24 cellular contexts compared by ENCODE assay signal in genomic region chr6:134628154-134628553, GRCh38.
A peak's percentile ranks its signal among the peaks of the same experiment; 100 is the strongest.
DNase-seq lines count a peak whose midpoint lies in the region; ATAC-seq, FAIRE-seq and TF ChIP-seq lines count a peak whose summit lies in the region.
"Had no signal": no experiment of that assay in that cellular context is flagged by ENCODE, and none has a peak within 500 bp of the region (broad histone marks: within the 10 kb centered on the region; RNA-seq: fewer than 3 reads in every experiment).

No MANE protein-coding gene starts in this region.

- POLR2A ChIA-PET in HCT116 (lab: Charles Lee) (no interaction called here), HEK293 (lab: Yijun Ruan, JAX) (no interaction called here)
- POLR2A ChIA-PET in naive thymus-derived CD8-positive, alpha-beta T cell (lab: Charles Lee): no interaction called here

- no peaks in the 10 kb centered on the region for H3K36me3 Mint-ChIP-seq in naive thymus-derived CD8-positive, alpha-beta T cell
- H3K36me3 Mint-ChIP-seq: CD4-positive, alpha-beta memory T cell had no signal

- no peak overlapping the region for H3K4me2 ChIP-seq in HCT116 (ENCODE audit: low read length)

- 13 to 23% methylated on average over 2 of the region's 2 CpGs for whole genome bisulfite sequencing in pancreas, 2 donors

- no peak overlapping the region for H3K4me3 Mint-ChIP-seq in naive thymus-derived CD8-positive, alpha-beta T cell
- H3K4me3 Mint-ChIP-seq: CD4-positive, alpha-beta memory T cell had no signal

- H3K9me3 Mint-ChIP-seq in naive thymus-derived CD8-positive, alpha-beta T cell: no peaks in the 10 kb centered on the region
- H3K9me3 Mint-ChIP-seq: CD4-positive, alpha-beta memory T cell had no signal

- no peak for ATAC-seq in HCT116
- peak; percentile 30 to 55 (median 48) for ATAC-seq in pancreas
- ATAC-seq in GM21447 (IDR thresholded peaks at IDR 0.05; ENCODE audit: unreplicated experiment): no peak
- ATAC-seq in naive thymus-derived CD8-positive, alpha-beta T cell: no peak
- no peak for ATAC-seq in HG03025 (IDR thresholded peaks at IDR 0.05; ENCODE audit: low FRiP score, unreplicated experiment)
- ATAC-seq: HepG2 had no signal

- H3K27ac Mint-ChIP-seq in naive thymus-derived CD8-positive, alpha-beta T cell: no peak overlapping the region
- H3K27ac Mint-ChIP-seq: CD4-positive, alpha-beta memory T cell had no signal

- H3K27me3 ChIP-seq in HCT116 (ENCODE audit: insufficient read depth, low read length) (no peaks in the 10 kb centered on the region), pancreas (no peaks in the 10 kb centered on the region)

- H3K9me2 ChIP-seq in HCT116 (ENCODE audit: insufficient read depth): no peaks in the 10 kb centered on the region

- FAIRE-seq in pancreas (lab: Jason Lieb, UNC): no peak
- FAIRE-seq: GM12892, GM19239, HepG2, RCC 7860 had no signal

- no peak overlapping the region for H3K4me3 ChIP-seq in HCT116 (replicated peaks in 1 of 2; ENCODE audit: low read depth in 1 of 2, low read length in 2 of 2)
- H3K4me3 ChIP-seq in HEK293 (ENCODE audit: low read depth, low read length): no peak overlapping the region
- no peak overlapping the region for H3K4me3 ChIP-seq in pancreas
- H3K4me3 ChIP-seq: SK-N-MC had no signal

- TF ChIP-seq CTCF in HCT116 (IDR thresholded peaks at IDR 0.05 in 2 of 3, conservative IDR thresholded peaks at IDR 0.05 in 1 of 3; ENCODE audit: borderline replicate concordance in 1 of 3, insufficient read depth in 1 of 3, low read depth in 2 of 3, low read length in 2 of 3): no peak
- no peak for TF ChIP-seq CTCF in HEK293 (tag by site-specific recombination; IDR thresholded peaks at IDR 0.05)
- no peak for TF ChIP-seq CTCF in pancreas (IDR thresholded peaks at IDR 0.05)

- H3K79me2 ChIP-seq in HCT116 (ENCODE audit: insufficient read depth, low read length): no peaks in the 10 kb centered on the region

- CTCF ChIA-PET in HCT116 (lab: Charles Lee) (interaction anchor here (1.0 to 1.6 kb wide), 2 partner anchors 10 to 13 kb away, joined by 4 to 5 read pairs; no protein-coding TSS in a partner anchor), HEK293 (lab: Yijun Ruan, JAX) (interaction anchor here (0.6 to 1.7 kb wide), 7 partner anchors 8 to 472 kb away, joined by 4 to 18 read pairs (median 5); no protein-coding TSS in a partner anchor)

- H3K27me3 Mint-ChIP-seq in naive thymus-derived CD8-positive, alpha-beta T cell: peaks cover 0 to 2% (median 0%) of the 10 kb centered on the region in 5 donors
- H3K27me3 Mint-ChIP-seq: CD4-positive, alpha-beta memory T cell had no signal

- no peaks in the 10 kb centered on the region for H3K36me3 ChIP-seq in HCT116 (ENCODE audit: control insufficient read depth in 1 of 2, insufficient read depth in 2 of 2, low read length in 2 of 2)
- no peaks in the 10 kb centered on the region for H3K36me3 ChIP-seq in HEK293 (ENCODE audit: control insufficient read depth in 2 of 2, insufficient read depth in 1 of 2, low read length in 2 of 2)
- H3K36me3 ChIP-seq in pancreas: no peaks in the 10 kb centered on the region

- RAD21 ChIA-PET in HCT116 (lab: Charles Lee; ENCODE audit: low non-redundant PET in 1 of 2, low total read pairs in 2 of 2, uncharacterized antibody in 2 of 2, unreplicated experiment in 2 of 2): interaction anchor here in 1 of 2 experiments (0.7 kb wide), 1 partner anchor 11 kb away, joined by 4 read pairs; no protein-coding TSS in a partner anchor

- no peak for TF ChIP-seq RAD21 in HCT116 (IDR thresholded peaks at IDR 0.05; ENCODE audit: low read depth)

- BruUV-seq in HCT116 (replicated peaks; lab: Mats Ljungman, UMichigan): no TSS peak

- no peaks in the 10 kb centered on the region for H3K4me1 ChIP-seq in HCT116 (ENCODE audit: control insufficient read depth in 1 of 2, insufficient read depth in 2 of 2, low read length in 2 of 2)
- H3K4me1 ChIP-seq in HEK293 (ENCODE audit: control insufficient read depth, insufficient read depth, low read length): no peaks in the 10 kb centered on the region
- H3K4me1 ChIP-seq in pancreas: no peaks in the 10 kb centered on the region

- H3K9me3 ChIP-seq in HCT116 (ENCODE audit: control insufficient read depth in 1 of 2, insufficient read depth in 1 of 2, low read depth in 1 of 2, low read length in 2 of 2) (no peaks in the 10 kb centered on the region), HEK293 (ENCODE audit: control insufficient read depth, insufficient read depth, low read depth, low read length) (no peaks in the 10 kb centered on the region), pancreas (no peaks in the 10 kb centered on the region)

- DNase-seq in HCT116 (ENCODE audit: low read depth, low spot score) (no peak), NCI-H774 (lab: John Stamatoyannopoulos, UW) (peak; percentile 20), pancreas (no peak)
- DNase-seq in naive thymus-derived CD8-positive, alpha-beta T cell: no peak
- DNase-seq: C1 segment of cervical spinal cord; CD4-positive, alpha-beta memory T cell; COR-L47; DND-41; Karpas-422; NCI-H1092; NCI-H1436; NCI-H1930; NCI-H2171; NCI-H226; NCI-H524 treated with DMSO at 0.1 percent for 48 hours; SIG-M5 had no signal

- H2AFZ ChIP-seq in HCT116 (ENCODE audit: low read depth, low read length, poor library complexity, severe bottlenecking): peak overlapping the region; percentile 40

- H3K9ac ChIP-seq in HCT116 (ENCODE audit: low read length): no peak overlapping the region

- H3K4me1 Mint-ChIP-seq in naive thymus-derived CD8-positive, alpha-beta T cell: peaks cover 15 to 28% (median 22%) of the 10 kb centered on the region in 4 donors

- intact Hi-C loops in HCT116 (cut with micrococcal nuclease) (no loop called here), pancreas (cut with DNase I) (no loop called here)

- H3K27ac ChIP-seq in HCT116 (ENCODE audit: low read depth, low read length) (no peak overlapping the region), HEK293 (ENCODE audit: extremely low read depth, low read depth, low read length) (no peak overlapping the region), pancreas (no peak overlapping the region)
- H3K27ac ChIP-seq: SK-N-MC had no signal

- H4K20me1 ChIP-seq in HCT116 (ENCODE audit: insufficient read depth): no peaks in the 10 kb centered on the region

- TF ChIP-seq POLR2A in HCT116 (IDR thresholded peaks at IDR 0.05; ENCODE audit: borderline replicate concordance, extremely low read depth, insufficient read depth, insufficient read length): no peak

TF ChIP-seq in HCT116, 20 proteins besides CTCF, POLR2A, EP300 and RAD21 (continues in another document):
- no peak for TF ChIP-seq EZH2phosphoT487 (IDR thresholded peaks at IDR 0.05; ENCODE audit: borderline replicate concordance)
- no peak for TF ChIP-seq TCF7L2 (IDR thresholded peaks at IDR 0.05; ENCODE audit: borderline replicate concordance, extremely low read depth, insufficient read depth, insufficient read length)
- no peak for TF ChIP-seq EZH2 (IDR thresholded peaks at IDR 0.05)
- TF ChIP-seq ZBTB33 (IDR thresholded peaks at IDR 0.05; ENCODE audit: extremely low read depth, insufficient replicate concordance, low read length): no peak
- TF ChIP-seq ZFX (IDR thresholded peaks at IDR 0.05): no peak
- no peak for TF ChIP-seq ELF1 (IDR thresholded peaks at IDR 0.05; ENCODE audit: borderline replicate concordance, low read depth)
- TF ChIP-seq MAX (IDR thresholded peaks at IDR 0.05): no peak

TF ChIP-seq in HEK293, 187 proteins besides CTCF, POLR2A, EP300 and RAD21:
- TF ChIP-seq MYNN (tag by site-specific recombination; IDR thresholded peaks at IDR 0.05; ENCODE audit: borderline replicate concordance) (no peak), SCRT2 (tag by site-specific recombination; IDR thresholded peaks at IDR 0.05) (peak; percentile 38; the same call in 1 of the 2 replicates)
TF ChIP-seq in HEK293: peak in this region for 1.

Comparison
In these comparisons a context has a peak if more than half of its experiments do, and no peak if none do; other contexts are left out.
1. ATAC-seq: peak in pancreas (4 of 4); none in HCT116 (single experiment), GM21447 (single experiment), naive thymus-derived CD8-positive, alpha-beta T cell (0 of 2) and HG03025 (single experiment).